Comparison of ENCODE assay signal across 9 cellular contexts in genomic region chr9:128150594-128151342, GRCh38. TPM values are rescaled to one million over a fixed set of nuclear protein-coding genes. Genes with fewer than 3 reads are reported as not detected.
DNase-seq lines count a peak whose midpoint lies in the region; ATAC-seq and TF ChIP-seq lines count a peak whose summit lies in the region.
"Had no signal": no experiment of that assay in that cellular context is flagged by ENCODE, and none has a peak within 500 bp of the region (broad histone marks: within the 10 kb centered on the region; RNA-seq: fewer than 3 reads in every experiment).

No MANE protein-coding gene starts in this region.

- TF ChIP-seq CTCF in left ventricle myocardium inferior (IDR thresholded peaks at IDR 0.05; ENCODE audit: borderline replicate concordance), result peak; percentile 44
- TF ChIP-seq CTCF in upper lobe of right lung (IDR thresholded peaks at IDR 0.05), result peak; percentile 20

- H3K27ac ChIP-seq in left ventricle myocardium inferior (replicated peaks) (peak overlapping the region; percentile 16), upper lobe of right lung (no peak overlapping the region)

- intact Hi-C loops in left ventricle myocardium inferior (cut with micrococcal nuclease) (no loop called here), upper lobe of right lung (cut with DNase I) (no loop called here)

- ATAC-seq in upper lobe of right lung (peak; percentile 11), HG02610 (IDR thresholded peaks at IDR 0.05; ENCODE audit: unreplicated experiment) (no peak)
- ATAC-seq: left lung had no signal

- H3K9me3 ChIP-seq in left ventricle myocardium inferior (replicated peaks) (no peaks in the 10 kb centered on the region), upper lobe of right lung (no peaks in the 10 kb centered on the region)
- H3K9me3 ChIP-seq: left lung had no signal

- H3K4me3 ChIP-seq in left ventricle myocardium inferior (peak overlapping the region; percentile 35), upper lobe of right lung (no peak overlapping the region)
- H3K4me3 ChIP-seq: left lung had no signal

- H3K27me3 ChIP-seq in left ventricle myocardium inferior (ENCODE audit: low read depth), result no peaks in the 10 kb centered on the region
- no peaks in the 10 kb centered on the region for H3K27me3 ChIP-seq in upper lobe of right lung
- H3K27me3 ChIP-seq: left lung had no signal

- peak; percentile 63 for DNase-seq in activated effector memory CD4-positive, alpha-beta T cell treated with anti-CD3 and anti-CD28 coated beads, Interleukin-2, amount 50 U/mL, for 16 hours
- DNase-seq in activated effector memory CD4-positive, alpha-beta T cell treated with Interleukin-2 at 50 U/mL for 16 hours, result no peak
- DNase-seq in SW480 (ENCODE audit: low spot score) (peak; percentile 36), left ventricle myocardium inferior (no peak), upper lobe of right lung (no peak), superior temporal gyrus (ENCODE audit: extremely low spot score) (no peak)
- DNase-seq in activated naive CD4-positive, alpha-beta T cell treated with Interleukin-2 at 50 U/mL for 16 hours, result no peak

- H3K36me3 ChIP-seq in left ventricle myocardium inferior, result no peaks in the 10 kb centered on the region
- no peaks in the 10 kb centered on the region for H3K36me3 ChIP-seq in upper lobe of right lung
- H3K36me3 ChIP-seq: left lung had no signal

- H3K4me1 ChIP-seq in left ventricle myocardium inferior (peaks cover 27% of the 10 kb centered on the region), upper lobe of right lung (peaks cover 9% of the 10 kb centered on the region)

RNA-seq across cellular contexts. Expression of gene LCN2, which starts 1.5 kb away (rescaled TPM):
- total RNA-seq in left ventricle myocardium inferior (not detected), upper lobe of right lung (14.3 TPM)

RNA-seq across cellular contexts. Expression of gene BBLN, which starts 9.3 kb away (rescaled TPM):
- total RNA-seq in left ventricle myocardium inferior (52.5 TPM), upper lobe of right lung (39.0 TPM)

RNA-seq across cellular contexts. Expression of gene PTGES2, which starts 23.2 kb away (rescaled TPM):
- total RNA-seq in left ventricle myocardium inferior (141 TPM), upper lobe of right lung (35.1 TPM)

RNA-seq across cellular contexts. Expression of gene CIZ1, which starts 40.6 kb away (rescaled TPM):
- total RNA-seq in left ventricle myocardium inferior (74.9 TPM), upper lobe of right lung (107 TPM)

RNA-seq across cellular contexts. Expression of gene DNM1, which starts 52.4 kb away (rescaled TPM):
- total RNA-seq in left ventricle myocardium inferior (4.9 TPM), upper lobe of right lung (5.2 TPM)

Comparison
In these comparisons a context has a peak if more than half of its experiments do, and no peak if none do; other contexts are left out.
1. DNase-seq: peak in activated effector memory CD4-positive, alpha-beta T cell treated with anti-CD3 and anti-CD28 coated beads, Interleukin-2, amount 50 U/mL, for 16 hours (single experiment) and SW480 (single experiment); none in activated effector memory CD4-positive, alpha-beta T cell treated with Interleukin-2 at 50 U/mL for 16 hours (single experiment), left ventricle myocardium inferior (single experiment), upper lobe of right lung (single experiment), superior temporal gyrus (single experiment) and activated naive CD4-positive, alpha-beta T cell treated with Interleukin-2 at 50 U/mL for 16 hours (single experiment).
2. RNA of gene LCN2, which starts 1.5 kb away (total RNA-seq): 14.3 TPM in upper lobe of right lung (single experiment); not detected in left ventricle myocardium inferior (single experiment); every median in the first group is over 10 times any median in the second.